Comparison of ENCODE assay signal across 9 cellular contexts in genomic region chr9:124284940-124285441, GRCh38. TPM values are rescaled to one million over a fixed set of nuclear protein-coding genes. Genes with fewer than 3 reads are reported as not detected.
DNase-seq lines count a peak whose midpoint lies in the region; ATAC-seq and TF ChIP-seq lines count a peak whose summit lies in the region.
"Had no signal": no experiment of that assay in that cellular context is flagged by ENCODE, and none has a peak within 500 bp of the region (broad histone marks: within the 10 kb centered on the region; RNA-seq: fewer than 3 reads in every experiment).

No MANE protein-coding gene starts in this region.

- H4K91ac ChIP-seq in mesenchymal stem cell (ENCODE audit: low read length): peak overlapping the region; percentile 99

- H3K9me3 ChIP-seq in MM.1S (replicated peaks; ENCODE audit: insufficient read depth, low read length) (no peaks in the 10 kb centered on the region), mesenchymal stem cell (ENCODE audit: control insufficient read depth, low read length) (no peaks in the 10 kb centered on the region), thoracic aorta (no peaks in the 10 kb centered on the region), BE2C (no peaks in the 10 kb centered on the region)

- ATAC-seq in thoracic aorta (ENCODE audit: insufficient number of reproducible peaks, low FRiP score, low read depth) (peak; percentile 43), foreskin keratinocyte (no peak)

- H2BK12ac ChIP-seq in mesenchymal stem cell (ENCODE audit: low read length in 2 of 2): peak overlapping the region; percentile 35 to 91

- H3K9ac ChIP-seq in MM.1S (ENCODE audit: low read length): 0 out of 2 replicates have a peak overlapping the region, but pooled peaks have one; percentile 41
- H3K9ac ChIP-seq in mesenchymal stem cell (ENCODE audit: low read length): peak overlapping the region; percentile 85

- H3K18ac ChIP-seq in mesenchymal stem cell (ENCODE audit: low read depth in 1 of 2, low read length in 2 of 2): peak overlapping the region; percentile 65 to 99

- H2AFZ ChIP-seq in MM.1S (ENCODE audit: low read length) (no peak overlapping the region), mesenchymal stem cell (ENCODE audit: low read depth, low read length) (no peak overlapping the region)

- H3K27ac ChIP-seq in MM.1S (ENCODE audit: low read length) (peak overlapping the region; percentile 96; the same call in 1 of the 2 replicates), mesenchymal stem cell (ENCODE audit: low read length, poor library complexity, severe bottlenecking) (peak overlapping the region; percentile 95), thoracic aorta (peak overlapping the region; percentile 83 to 93), foreskin keratinocyte (no peak overlapping the region)

- H3K4me1 ChIP-seq in MM.1S (ENCODE audit: low read length) (peaks cover 28% of the 10 kb centered on the region), mesenchymal stem cell (ENCODE audit: control insufficient read depth, insufficient read depth, low read depth, low read length) (peaks cover 72% of the 10 kb centered on the region), thoracic aorta (ENCODE audit: control insufficient read depth in 1 of 2, low read depth in 2 of 2) (peaks cover 56 to 79% of the 10 kb centered on the region in 2 donors), BE2C (no peaks in the 10 kb centered on the region), foreskin keratinocyte (peaks cover 3% of the 10 kb centered on the region)

- H3K36me3 ChIP-seq in MM.1S (replicated peaks; ENCODE audit: insufficient read depth, low read length) (no peaks in the 10 kb centered on the region), mesenchymal stem cell (ENCODE audit: control insufficient read depth in 1 of 2, insufficient read depth in 2 of 2, low read depth in 1 of 2, low read length in 2 of 2) (peaks cover 28 to 30% of the 10 kb centered on the region in 2 experiments), thoracic aorta (no peaks in the 10 kb centered on the region), BE2C (no peaks in the 10 kb centered on the region)

- H3K4me2 ChIP-seq in MM.1S (ENCODE audit: low read depth, low read length) (no peak overlapping the region; the same call in 1 of the 2 replicates), mesenchymal stem cell (ENCODE audit: low read length, poor library complexity, severe bottlenecking) (no peak overlapping the region)

- H3K79me2 ChIP-seq in MM.1S (ENCODE audit: low read length): peaks cover 57% of the 10 kb centered on the region

- WGBS in mesenchymal stem cell: 57% methylated on average over 18 of the region's 18 CpGs

- H2BK15ac ChIP-seq in mesenchymal stem cell (ENCODE audit: low read depth, poor library complexity, severe bottlenecking): peak overlapping the region; percentile 38

- H3K4ac ChIP-seq in mesenchymal stem cell (ENCODE audit: low read depth in 1 of 2, low read length in 2 of 2): peak overlapping the region; percentile 96 to 97

- no peaks in the 10 kb centered on the region for H3K79me1 ChIP-seq in mesenchymal stem cell (replicated peaks; ENCODE audit: low read length, poor library complexity, severe bottlenecking)

- H2AK5ac ChIP-seq in mesenchymal stem cell (ENCODE audit: low read length, severe bottlenecking): peak overlapping the region; percentile 90

- H3K14ac ChIP-seq in mesenchymal stem cell (ENCODE audit: low read length in 2 of 2): peak overlapping the region in 1 of 2 experiments; percentile 86

- H2BK120ac ChIP-seq in mesenchymal stem cell (ENCODE audit: low read depth, low read length): peak overlapping the region; percentile 88

- peak overlapping the region; percentile 94 for H2BK5ac ChIP-seq in mesenchymal stem cell (ENCODE audit: low read depth, low read length, poor library complexity, severe bottlenecking)

- no peak overlapping the region for H3K23ac ChIP-seq in mesenchymal stem cell (ENCODE audit: low read length in 2 of 2)

- H3K4me3 ChIP-seq in MM.1S (ENCODE audit: low read length) (no peak overlapping the region), mesenchymal stem cell (ENCODE audit: insufficient read depth in 1 of 2, low read depth in 1 of 2, low read length in 2 of 2) (no peak overlapping the region), thoracic aorta (peak overlapping the region; percentile 34), BE2C (ENCODE audit: low read depth, low read length) (no peak overlapping the region)

- peak overlapping the region; percentile 89 for H4K8ac ChIP-seq in mesenchymal stem cell (ENCODE audit: low read length)

- peaks cover 20% of the 10 kb centered on the region for H3F3A ChIP-seq in MM.1S (ENCODE audit: insufficient read depth, low read length)

- H3K27me3 ChIP-seq in MM.1S (replicated peaks; ENCODE audit: insufficient read depth, low read length): no peaks in the 10 kb centered on the region
- no peaks in the 10 kb centered on the region for H3K27me3 ChIP-seq in mesenchymal stem cell (ENCODE audit: control insufficient read depth in 1 of 2, insufficient read depth in 1 of 2, low read length in 2 of 2)
- no peaks in the 10 kb centered on the region for H3K27me3 ChIP-seq in thoracic aorta (replicated peaks; ENCODE audit: insufficient read depth)
- no peaks in the 10 kb centered on the region for H3K27me3 ChIP-seq in BE2C
- H3K27me3 ChIP-seq in foreskin keratinocyte: no peaks in the 10 kb centered on the region

- H3K9me2 ChIP-seq in MM.1S (replicated peaks; ENCODE audit: insufficient read depth, low read length): no peaks in the 10 kb centered on the region

- H4K20me1 ChIP-seq in MM.1S (ENCODE audit: insufficient read depth, low read length): no peaks in the 10 kb centered on the region

- DNase-seq in MM.1S: no peak
- DNase-seq in cerebellar cortex (ENCODE audit: low spot score): peak; percentile 27
- DNase-seq in mesenchymal stem cell: peak; percentile 69
- DNase-seq in thoracic aorta (ENCODE audit: low spot score): no peak
- no peak for DNase-seq in CD1c-positive myeloid dendritic cell (ENCODE audit: extremely low spot score)
- no peak for DNase-seq in BE2C
- DNase-seq in NCI-H526 (lab: John Stamatoyannopoulos, UW): no peak
- DNase-seq in foreskin keratinocyte: no peak
- DNase-seq: cerebellar nuclear complex had no signal

- no peak for TF ChIP-seq CTCF in MM.1S (IDR thresholded peaks at IDR 0.05; ENCODE audit: low read length)
- no peak for TF ChIP-seq CTCF in thoracic aorta (IDR thresholded peaks at IDR 0.05)
- TF ChIP-seq CTCF in BE2C (IDR thresholded peaks at IDR 0.05; ENCODE audit: low read depth, low read length): no peak
- TF ChIP-seq CTCF in foreskin keratinocyte (conservative IDR thresholded peaks at IDR 0.05): no peak

RNA-seq across cellular contexts. Expression of gene NEK6, which starts 27.2 kb away (rescaled TPM):
- 99.8 TPM for polyA plus RNA-seq in mesenchymal stem cell (2013, experiment 1 of 2)
- polyA plus RNA-seq in mesenchymal stem cell (2013, experiment 2 of 2): 97.5 TPM
- total RNA-seq in thoracic aorta: 10 to 100 TPM; 24.0 to 43.6 TPM
- 0.46 TPM for polyA plus RNA-seq in BE2C (2012; ENCODE audit: insufficient read depth, insufficient read length, low read depth)
- total RNA-seq in foreskin keratinocyte: 28.4 and 30.3 TPM in 2 replicates
- polyA plus RNA-seq in foreskin keratinocyte: 29.7 and 30.5 TPM in 2 replicates

Comparison
In these comparisons a context has a peak if more than half of its experiments do, and no peak if none do; other contexts are left out.
1. DNase-seq: peak in cerebellar cortex (single experiment) and mesenchymal stem cell (single experiment); none in MM.1S (single experiment), thoracic aorta (single experiment), CD1c-positive myeloid dendritic cell (single experiment), BE2C (single experiment), NCI-H526 (0 of 2) and foreskin keratinocyte (0 of 2).